In the genomic region with DNA sequence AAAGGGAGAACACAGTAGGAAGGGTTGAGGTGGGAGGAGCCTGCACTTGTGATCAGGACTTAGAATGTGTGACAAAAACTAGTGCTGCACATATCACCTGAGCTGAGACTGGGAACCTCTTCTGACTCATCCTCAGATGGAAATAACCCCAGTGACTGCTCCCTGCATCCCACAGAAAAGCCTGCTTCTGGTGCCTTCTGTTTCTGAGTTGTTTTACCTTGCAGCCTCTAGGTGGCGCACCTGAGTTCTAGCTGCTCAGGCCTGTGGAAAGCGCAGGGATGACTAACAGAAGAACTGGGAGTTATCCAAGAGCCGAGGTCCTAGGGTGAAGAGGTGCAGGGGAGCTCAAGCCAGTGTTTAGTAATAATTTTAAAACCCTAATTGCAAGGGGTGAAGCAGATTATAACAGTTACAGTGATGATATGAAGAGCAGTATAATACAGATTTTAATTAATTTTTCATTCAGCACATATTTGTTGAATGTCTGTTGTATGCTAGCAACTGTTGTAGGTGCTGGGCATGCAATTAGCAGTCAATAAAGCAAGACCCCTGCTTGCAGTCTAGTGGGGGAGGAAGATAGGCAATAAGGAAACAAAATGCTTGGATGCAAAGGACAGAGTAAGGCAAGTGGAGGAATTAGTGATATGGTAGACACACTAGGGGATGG, we compare ENCODE assay signal across 8 cellular contexts.
DNase-seq lines count a peak whose midpoint lies in the region; ATAC-seq and TF ChIP-seq lines count a peak whose summit lies in the region.

No MANE protein-coding gene starts in this region.

- DNase-seq in DMS 273 (lab: John Stamatoyannopoulos, UW; ENCODE audit: unreplicated experiment), result peak; percentile 72
- DNase-seq in NCI-H774 (lab: John Stamatoyannopoulos, UW), result peak; percentile 56
- peak; percentile 30 for DNase-seq in activated T-cell treated with anti-CD3 and anti-CD28 coated beads for 48 hours (ENCODE audit: low read depth)
- peak; percentile 50 to 75 for DNase-seq in foreskin keratinocyte
- DNase-seq in occipital lobe (lab: John Stamatoyannopoulos, UW), result peak; percentile 45

- H3K27ac ChIP-seq in foreskin keratinocyte, result no peak overlapping the region

- peaks cover 2% of the 10 kb centered on the region for H3K27me3 ChIP-seq in foreskin keratinocyte

- H3K4me1 ChIP-seq in foreskin keratinocyte, result no peaks in the 10 kb centered on the region

- TF ChIP-seq CTCF in foreskin keratinocyte (conservative IDR thresholded peaks at IDR 0.05), result peak; percentile 91

- ATAC-seq in HG03175 (IDR thresholded peaks at IDR 0.05; ENCODE audit: unreplicated experiment) (peak; percentile 64), foreskin keratinocyte (peak; percentile 95), HG03378 (IDR thresholded peaks at IDR 0.05; ENCODE audit: unreplicated experiment) (no peak), HG02571 (IDR thresholded peaks at IDR 0.05; ENCODE audit: unreplicated experiment) (no peak)

Comparison
In these comparisons a context has a peak if more than half of its experiments do, and no peak if none do; other contexts are left out.
1. ATAC-seq: peak in HG03175 (single experiment) and foreskin keratinocyte (single experiment); none in HG03378 (single experiment) and HG02571 (single experiment).
2. Peak in every context shown above with its lines, with median percentiles within 50 percentile points of each other: DNase-seq.